8 cellular contexts compared by ENCODE assay signal in genomic region chr6:31729979-31730630, GRCh38. TPM values are rescaled to one million over a fixed set of nuclear protein-coding genes. Genes with fewer than 3 reads are reported as not detected.
DNase-seq lines count a peak whose midpoint lies in the region; ATAC-seq and TF ChIP-seq lines count a peak whose summit lies in the region.

No MANE protein-coding gene starts in this region.

- ATAC-seq in HG03354 (IDR thresholded peaks at IDR 0.05; ENCODE audit: poor library complexity, severe bottlenecking, unreplicated experiment) (peak; percentile 33), HG03439 (IDR thresholded peaks at IDR 0.05; ENCODE audit: unreplicated experiment) (no peak)

- TF ChIP-seq POLR2A in GM10847 (IDR thresholded peaks at IDR 0.05; ENCODE audit: extremely low read depth, insufficient read length) = peak; percentile 31

- no peaks in the 10 kb centered on the region for H3K27me3 Mint-ChIP-seq in nephron (ENCODE audit: low read depth)

- TF ChIP-seq CTCF in fibroblast of villous mesenchyme (IDR thresholded peaks at IDR 0.05; ENCODE audit: insufficient read depth, low read depth, low read length) (no peak), nephron (IDR thresholded peaks at IDR 0.05; ENCODE audit: unreplicated experiment in 3 of 3) (no peak)

- peaks cover 11 to 81% (median 67%) of the 10 kb centered on the region in 5 donors for H3K4me1 ChIP-seq in subcutaneous abdominal adipose tissue (ENCODE audit: control insufficient read depth in 5 of 5, insufficient read depth in 5 of 5, low read length in 5 of 5)

- H3K9ac ChIP-seq in subcutaneous abdominal adipose tissue (ENCODE audit: low read length in 5 of 5) = peak overlapping the region in 4 of 5 donors; percentile 81 to 91 (median 88)

- H3K4me3 ChIP-seq in fibroblast of villous mesenchyme (ENCODE audit: low read depth, low read length) (peak overlapping the region; percentile 93), subcutaneous abdominal adipose tissue (ENCODE audit: low read depth in 1 of 5, low read length in 5 of 5) (peak overlapping the region; percentile 93 to 98 (median 96))

- H3K9me3 ChIP-seq in subcutaneous abdominal adipose tissue (ENCODE audit: control insufficient read depth in 5 of 5, low read length in 5 of 5) = no peaks in the 10 kb centered on the region

- H3K27ac Mint-ChIP-seq in nephron = peak overlapping the region; percentile 90 to 95 (median 92)

- H3K27me3 ChIP-seq in subcutaneous abdominal adipose tissue (ENCODE audit: control insufficient read depth in 5 of 5, insufficient read depth in 4 of 5, low read length in 5 of 5) = no peaks in the 10 kb centered on the region

- H3K27ac ChIP-seq in subcutaneous abdominal adipose tissue (ENCODE audit: low read depth, low read length) = peak overlapping the region; percentile 97

- H3K36me3 ChIP-seq in subcutaneous abdominal adipose tissue (ENCODE audit: control insufficient read depth in 5 of 5, insufficient read depth in 5 of 5, low read length in 5 of 5) = peaks cover 20 to 65% (median 58%) of the 10 kb centered on the region in 5 donors

- H3K36me3 Mint-ChIP-seq in nephron (ENCODE audit: low read depth) = peaks cover 69% of the 10 kb centered on the region

- no peaks in the 10 kb centered on the region for H3K9me3 Mint-ChIP-seq in nephron

- peak; percentile 88 for DNase-seq in RPMI7951 (ENCODE audit: low read depth)
- peak in 3 of 4 experiments; percentile 20 to 57 (median 56) for DNase-seq in activated naive CD4-positive, alpha-beta T cell (lab: John Stamatoyannopoulos, UW)
- peak; percentile 92 for DNase-seq in fibroblast of villous mesenchyme (ENCODE audit: low read depth)

- H3K4me3 Mint-ChIP-seq in nephron = peak overlapping the region; percentile 97 to 98 (median 98)

- H3K4me1 Mint-ChIP-seq in nephron = peaks cover 31% of the 10 kb centered on the region

RNA-seq across cellular contexts. Expression of gene DDAH2, which starts 1.0 kb away (rescaled TPM):
- 39.4 and 53.3 TPM in 2 replicates for total RNA-seq in RPMI7951 (2014; rRNA removed; shearing (Covaris generic))
- 60.5 and 68.0 TPM in 2 replicates for total RNA-seq in fibroblast of villous mesenchyme

RNA-seq across cellular contexts. Expression of gene CLIC1, which starts 6.2 kb away (rescaled TPM):
- total RNA-seq in RPMI7951 (2014; rRNA removed; shearing (Covaris generic)) = 1,387 and 1,552 TPM in 2 replicates
- total RNA-seq in fibroblast of villous mesenchyme = 586 and 701 TPM in 2 replicates

RNA-seq across cellular contexts. Expression of gene MPIG6B, which starts 6.9 kb away (rescaled TPM):
- total RNA-seq in RPMI7951 (2014; rRNA removed; shearing (Covaris generic)) = not detected in 2 replicates
- not detected in 2 replicates for total RNA-seq in fibroblast of villous mesenchyme

RNA-seq across cellular contexts. Expression of gene LY6G6C, which starts 8.6 kb away (rescaled TPM):
- not detected in 2 replicates for total RNA-seq in RPMI7951 (2014; rRNA removed; shearing (Covaris generic))
- total RNA-seq in fibroblast of villous mesenchyme = not detected in 2 replicates

RNA-seq across cellular contexts. Expression of gene MSH5, which starts 9.7 kb away (rescaled TPM):
- 14.1 and 17.8 TPM in 2 replicates for total RNA-seq in RPMI7951 (2014; rRNA removed; shearing (Covaris generic))
- total RNA-seq in fibroblast of villous mesenchyme = 9.5 and 13.9 TPM in 2 replicates
